10 cellular contexts compared by ENCODE assay signal in the genomic region with DNA sequence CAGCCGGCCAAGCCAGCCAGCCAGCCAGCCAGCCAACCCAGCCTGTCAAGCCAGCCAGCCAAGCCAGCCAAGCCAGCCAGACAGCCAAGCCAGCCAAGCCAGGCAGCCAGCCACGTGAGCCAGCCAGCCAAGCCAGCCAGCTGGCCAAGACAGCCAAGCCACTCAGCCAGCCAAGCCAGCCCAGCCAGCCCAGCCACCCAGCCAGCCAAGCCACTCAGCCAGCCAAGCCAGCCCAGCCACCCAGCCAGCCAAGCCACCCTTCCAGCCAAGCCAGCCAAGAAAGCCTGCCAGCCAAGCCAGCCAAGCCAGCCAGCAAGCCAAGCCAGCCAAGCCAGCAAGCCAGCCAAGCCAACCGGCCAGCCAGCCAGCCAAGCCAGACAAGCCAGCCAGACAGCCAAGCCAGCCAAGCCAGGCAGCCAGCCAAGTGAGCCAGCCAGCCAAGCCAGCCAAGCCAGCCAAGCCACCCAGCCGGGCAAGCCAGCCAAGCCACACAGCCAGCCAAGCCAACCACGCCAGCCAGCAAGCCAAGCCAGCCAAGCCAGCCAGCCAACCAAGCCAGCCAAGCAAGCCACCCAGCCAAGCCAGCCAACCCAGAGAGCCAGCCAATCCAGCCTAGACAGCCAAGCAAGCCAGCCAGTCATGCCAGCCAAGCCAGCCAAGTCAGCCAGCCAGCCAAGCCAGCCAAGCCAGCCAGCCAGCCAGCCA.
DNase-seq lines count a peak whose midpoint lies in the region; ATAC-seq and TF ChIP-seq lines count a peak whose summit lies in the region.
"Had no signal": no experiment of that assay in that cellular context is flagged by ENCODE, and none has a peak within 500 bp of the region (broad histone marks: within the 10 kb centered on the region; RNA-seq: fewer than 3 reads in every experiment).

No MANE protein-coding gene starts in this region.

- peaks cover 19% of the 10 kb centered on the region for H3K9me3 ChIP-seq in DND-41 (ENCODE audit: insufficient read depth, low read length, severe bottlenecking)

- H2AFZ ChIP-seq in DND-41 (ENCODE audit: low read depth, low read length), result no peak overlapping the region
- H2AFZ ChIP-seq: GM23338 had no signal

- H3K4me1 ChIP-seq in DND-41 (ENCODE audit: insufficient read depth, low read length), result no peaks in the 10 kb centered on the region

- H3K36me3 Mint-ChIP-seq in activated CD4-positive, alpha-beta T cell treated with anti-CD3 and anti-CD28 coated beads for 36 hours (ENCODE audit: low read depth), result peaks cover 3% of the 10 kb centered on the region

- no peaks in the 10 kb centered on the region for H3K27me3 Mint-ChIP-seq in activated CD4-positive, alpha-beta T cell treated with anti-CD3 and anti-CD28 coated beads for 36 hours

- no peak overlapping the region for H3K4me3 Mint-ChIP-seq in activated CD4-positive, alpha-beta T cell treated with anti-CD3 and anti-CD28 coated beads for 36 hours
- H3K4me3 Mint-ChIP-seq: GM23338 had no signal

- H3K27ac ChIP-seq in DND-41 (ENCODE audit: low read length), result no peak overlapping the region

- intact Hi-C loops in activated CD4-positive, alpha-beta T cell treated with anti-CD3 and anti-CD28 coated beads for 36 hours (cut with DNase I, micrococcal nuclease), result no loop called here
- intact Hi-C loops in head of caudate nucleus (cut with DNase I) (no loop called here), posterior vena cava (cut with DNase I) (no loop called here)

- TF ChIP-seq CTCF in DND-41 (IDR thresholded peaks at IDR 0.05; ENCODE audit: borderline replicate concordance, extremely low read depth, low read length, poor library complexity, severe bottlenecking), result no peak

- no peaks in the 10 kb centered on the region for H3K4me1 Mint-ChIP-seq in activated CD4-positive, alpha-beta T cell treated with anti-CD3 and anti-CD28 coated beads for 36 hours
- H3K4me1 Mint-ChIP-seq: GM23338 had no signal

- peaks cover 3% of the 10 kb centered on the region for H3K9me3 Mint-ChIP-seq in activated CD4-positive, alpha-beta T cell treated with anti-CD3 and anti-CD28 coated beads for 36 hours (ENCODE audit: low read depth)

- peak; percentile 16 for DNase-seq in DND-41
- DNase-seq in activated CD4-positive, alpha-beta T cell treated with anti-CD3 and anti-CD28 coated beads for 36 hours, result peak; percentile 49
- peak in 38 of 42 donors; percentile 13 to 92 (median 70) for DNase-seq in head of caudate nucleus
- DNase-seq in posterior vena cava (ENCODE audit: low spot score), result peak; percentile 94
- no peak for DNase-seq in T-helper 9 cell
- no peak for DNase-seq in cortex of kidney (lab: John Stamatoyannopoulos, UW)
- DNase-seq in retina, result no peak
- DNase-seq: GF-D8 had no signal

- H3K4me2 ChIP-seq in DND-41 (ENCODE audit: insufficient read depth, low read length), result no peak overlapping the region
- H3K4me2 ChIP-seq: GM23338 had no signal

- no peaks in the 10 kb centered on the region for H3K27me3 ChIP-seq in DND-41 (ENCODE audit: insufficient read depth, low read length, poor library complexity)

- no peak overlapping the region for H3K4me3 ChIP-seq in DND-41 (ENCODE audit: low read depth in 1 of 2, low read length in 2 of 2)
- H3K4me3 ChIP-seq: GM23338 had no signal

- CTCF ChIA-PET in activated CD4-positive, alpha-beta T cell treated with anti-CD3 and anti-CD28 coated beads for 36 hours (lab: Charles Lee), result no interaction called here

- no peaks in the 10 kb centered on the region for H3K79me2 ChIP-seq in DND-41 (ENCODE audit: insufficient read depth, low read length)

- POLR2A ChIA-PET in activated CD4-positive, alpha-beta T cell treated with anti-CD3 and anti-CD28 coated beads for 36 hours (lab: Charles Lee), result no interaction called here

- H3K27ac Mint-ChIP-seq in activated CD4-positive, alpha-beta T cell treated with anti-CD3 and anti-CD28 coated beads for 36 hours, result no peak overlapping the region
- H3K27ac Mint-ChIP-seq: GM23338 had no signal

- H3K36me3 ChIP-seq in DND-41 (ENCODE audit: insufficient read depth, low read length), result no peaks in the 10 kb centered on the region

- no peak for ATAC-seq in DND-41 (ENCODE audit: insufficient read depth, low read depth)
- ATAC-seq in activated CD4-positive, alpha-beta T cell treated with anti-CD3 and anti-CD28 coated beads for 36 hours, result no peak
- ATAC-seq in HG03520 (IDR thresholded peaks at IDR 0.05; ENCODE audit: unreplicated experiment), result no peak
- ATAC-seq: GM23338 had no signal

- no peaks in the 10 kb centered on the region for H4K20me1 ChIP-seq in DND-41 (ENCODE audit: insufficient read depth, low read length)

- H3K9ac ChIP-seq in DND-41 (ENCODE audit: low read depth, low read length), result no peak overlapping the region

Comparison
In these comparisons a context has a peak if more than half of its experiments do, and no peak if none do; other contexts are left out.
1. DNase-seq: peak in DND-41 (single experiment), activated CD4-positive, alpha-beta T cell treated with anti-CD3 and anti-CD28 coated beads for 36 hours (single experiment), head of caudate nucleus (38 of 42) and posterior vena cava (single experiment); none in T-helper 9 cell (single experiment), cortex of kidney (single experiment) and retina (single experiment).